ENCODE assay signal across 2 cellular contexts in genomic region chr1:6257541-6258069, GRCh38.
TF ChIP-seq lines count a peak whose summit lies in the region.

No MANE protein-coding gene starts in this region.

TF ChIP-seq in SK-N-SH treated with all-trans-retinoic acid at 6 μM for 48 hours, 23 proteins besides CTCF, POLR2A, EP300 and RAD21:
- TF ChIP-seq TOX (CRISPR knock-in tag; IDR thresholded peaks at IDR 0.05; ENCODE audit: borderline replicate concordance) = no peak
- TF ChIP-seq RARB (CRISPR knock-in tag; IDR thresholded peaks at IDR 0.05) = no peak
- no peak for TF ChIP-seq OSR1 (CRISPR knock-in tag; IDR thresholded peaks at IDR 0.05)
- no peak for TF ChIP-seq SNAI2 (CRISPR knock-in tag; IDR thresholded peaks at IDR 0.05)
- TF ChIP-seq TSHZ2 (CRISPR knock-in tag; IDR thresholded peaks at IDR 0.05) = no peak
- no peak for TF ChIP-seq ZC3H10 (CRISPR knock-in tag; IDR thresholded peaks at IDR 0.05)
- TF ChIP-seq PATZ1 (CRISPR knock-in tag; IDR thresholded peaks at IDR 0.05; ENCODE audit: borderline replicate concordance) = no peak
- no peak for TF ChIP-seq GLIS3 (CRISPR knock-in tag; IDR thresholded peaks at IDR 0.05)
- TF ChIP-seq TCF4 (CRISPR knock-in tag; IDR thresholded peaks at IDR 0.05; ENCODE audit: borderline replicate concordance) = no peak

TF ChIP-seq in HepG2, 621 proteins besides CTCF, POLR2A, EP300 and RAD21:
- TF ChIP-seq PRDM15 (CRISPR knock-in tag; IDR thresholded peaks at IDR 0.05) = no peak
- no peak for TF ChIP-seq ZMAT5 (CRISPR knock-in tag; IDR thresholded peaks at IDR 0.05; ENCODE audit: borderline replicate concordance, low read depth)
- TF ChIP-seq BCL6 (CRISPR knock-in tag; IDR thresholded peaks at IDR 0.05) = no peak
